ENCODE assay signal across 9 cellular contexts in the genomic region with DNA sequence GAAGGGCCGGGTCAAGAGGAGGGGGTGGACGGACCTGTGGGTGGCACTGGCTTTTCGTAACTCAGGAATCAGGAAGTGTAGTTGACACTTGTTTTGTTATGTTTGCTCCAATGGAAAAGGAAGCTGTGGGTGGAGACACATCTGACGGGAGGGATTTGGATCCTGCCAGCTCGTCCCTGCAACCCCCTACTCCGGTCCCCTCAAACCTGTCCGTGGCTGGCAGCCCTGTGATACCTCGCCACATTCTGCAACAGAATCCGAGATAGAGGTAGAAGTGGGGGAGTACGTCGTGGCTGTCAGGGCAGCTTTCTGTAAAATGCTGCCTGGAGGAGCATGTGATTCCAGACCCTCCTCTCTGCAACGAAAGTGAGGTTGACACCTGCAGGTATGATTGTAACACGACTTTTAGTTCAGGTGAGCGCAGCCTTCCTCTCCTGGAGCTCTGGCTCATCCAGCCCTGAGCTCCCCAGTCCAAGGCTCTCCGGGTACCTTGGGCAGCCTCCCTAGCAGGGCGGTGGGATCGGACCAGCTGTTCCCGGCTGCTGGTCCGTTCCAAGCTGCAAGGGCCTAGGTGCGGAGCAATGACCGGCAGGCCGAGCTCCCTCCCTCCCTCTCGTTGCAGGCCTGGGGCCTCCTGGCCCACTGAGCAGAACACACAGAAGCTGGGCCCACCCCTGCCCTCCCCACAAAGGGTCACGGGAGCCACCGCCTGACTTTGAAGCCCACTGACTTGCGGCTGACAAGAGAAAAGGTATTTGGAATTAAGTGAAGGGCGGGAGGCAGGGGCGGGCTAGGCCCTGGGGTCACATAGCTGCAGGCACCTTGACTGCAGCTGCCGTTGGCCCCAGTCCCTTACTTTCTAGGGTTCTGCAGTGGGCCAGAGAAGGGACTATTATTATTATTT.
A peak's percentile ranks its signal among the peaks of the same experiment; 100 is the strongest.
DNase-seq lines count a peak whose midpoint lies in the region; ATAC-seq lines count a peak whose summit lies in the region.
"Had no signal": no experiment of that assay in that cellular context is flagged by ENCODE, and none has a peak within 500 bp of the region (broad histone marks: within the 10 kb centered on the region; RNA-seq: fewer than 3 reads in every experiment).

No MANE protein-coding gene starts in this region.

- H3K27ac ChIP-seq in trophoblast cell (ENCODE audit: low read depth, low read length) = no peak overlapping the region

- H4K8ac ChIP-seq in trophoblast cell (ENCODE audit: low read depth, low read length) = no peak overlapping the region

- no peaks in the 10 kb centered on the region for H3K27me3 ChIP-seq in trophoblast cell (ENCODE audit: insufficient read depth, low read length)

- ATAC-seq in left cardiac atrium = peak; percentile 42 to 54
- ATAC-seq in HG02970 (IDR thresholded peaks at IDR 0.05; ENCODE audit: low FRiP score, unreplicated experiment) = no peak
- no peak for ATAC-seq in HG03280 (IDR thresholded peaks at IDR 0.05; ENCODE audit: unreplicated experiment)
- no peak for ATAC-seq in GM19035 (IDR thresholded peaks at IDR 0.05; ENCODE audit: unreplicated experiment)

- peaks cover 2% of the 10 kb centered on the region for H3K79me1 ChIP-seq in trophoblast cell (ENCODE audit: low read length)

- intact Hi-C loops in left cardiac atrium (cut with DNase I) = no loop called here

- H3K79me2 ChIP-seq in trophoblast cell (ENCODE audit: control insufficient read depth, insufficient read depth, low read length, poor library complexity) = no peaks in the 10 kb centered on the region

- H4K12ac ChIP-seq in trophoblast cell (ENCODE audit: low read depth, low read length) = no peak overlapping the region

- H2BK120ac ChIP-seq in trophoblast cell (ENCODE audit: insufficient read depth, low read length, poor library complexity) = no peak overlapping the region

- no peak overlapping the region for H3K14ac ChIP-seq in trophoblast cell (ENCODE audit: low read length)

- peak overlapping the region; percentile 23 for H2AFZ ChIP-seq in trophoblast cell (ENCODE audit: insufficient read depth, low read length, poor library complexity)

- H3K9me3 ChIP-seq in ES-I3 (ENCODE audit: control insufficient read depth, insufficient read depth, low read length) (no peaks in the 10 kb centered on the region), trophoblast cell (ENCODE audit: insufficient read depth, low read depth, low read length) (no peaks in the 10 kb centered on the region)

- no peak overlapping the region for H2BK12ac ChIP-seq in trophoblast cell (ENCODE audit: low read length)

- DNase-seq in SKM-1 treated with dmso at 0.1 percent for 144 hours (lab: John Stamatoyannopoulos, UW; ENCODE audit: unreplicated experiment) (peak; percentile 33), left cardiac atrium (no peak), trophoblast cell (no peak), NAMALWA (ENCODE audit: low spot score) (no peak)
- DNase-seq: NCI-H187 had no signal

- WGBS in trophoblast cell (ENCODE audit: extremely low coverage, insufficient coverage, insufficient read length) = no CpG with 5 or more reads among the region's 29 CpGs

- no peak overlapping the region for H3K4me2 ChIP-seq in trophoblast cell (ENCODE audit: low read length)

- H3K36me3 ChIP-seq in ES-I3 (ENCODE audit: insufficient read depth, low read length) = no peaks in the 10 kb centered on the region
- H3K36me3 ChIP-seq in trophoblast cell (ENCODE audit: control insufficient read depth in 1 of 2, insufficient read depth in 2 of 2, low read length in 2 of 2) = no peaks in the 10 kb centered on the region

- H3K23ac ChIP-seq in trophoblast cell (ENCODE audit: low read length) = no peak overlapping the region

- H3K18ac ChIP-seq in trophoblast cell (ENCODE audit: low read length) = no peak overlapping the region

- no peak overlapping the region for H3K4ac ChIP-seq in trophoblast cell (ENCODE audit: low read depth, low read length)

- no peak overlapping the region for H2BK5ac ChIP-seq in trophoblast cell (ENCODE audit: low read depth, low read length, poor library complexity)

- peak overlapping the region; percentile 2 for H4K91ac ChIP-seq in trophoblast cell (ENCODE audit: low read depth, low read length)

- H3K9ac ChIP-seq in ES-I3 (ENCODE audit: low read depth, low read length) (peak overlapping the region; percentile 20; the same call in 1 of the 2 replicates), trophoblast cell (ENCODE audit: low read length) (no peak overlapping the region)

- peaks cover 25% of the 10 kb centered on the region for H3K4me1 ChIP-seq in ES-I3 (ENCODE audit: insufficient read depth, low read length)
- H3K4me1 ChIP-seq in trophoblast cell (ENCODE audit: control insufficient read depth in 1 of 2, insufficient read depth in 2 of 2, low read length in 2 of 2) = peaks cover 14 to 16% of the 10 kb centered on the region in 2 experiments

- no peak overlapping the region for H3K4me3 ChIP-seq in trophoblast cell (ENCODE audit: low read depth, low read length)

- no peak overlapping the region for H2AK5ac ChIP-seq in trophoblast cell (ENCODE audit: low read length)

Comparison
In these comparisons a context has a peak if more than half of its experiments do, and no peak if none do; other contexts are left out.
1. ATAC-seq: peak in left cardiac atrium (2 of 2); none in HG02970 (single experiment), HG03280 (single experiment) and GM19035 (single experiment).